Comparison of ENCODE assay signal across 8 cellular contexts in the genomic region with DNA sequence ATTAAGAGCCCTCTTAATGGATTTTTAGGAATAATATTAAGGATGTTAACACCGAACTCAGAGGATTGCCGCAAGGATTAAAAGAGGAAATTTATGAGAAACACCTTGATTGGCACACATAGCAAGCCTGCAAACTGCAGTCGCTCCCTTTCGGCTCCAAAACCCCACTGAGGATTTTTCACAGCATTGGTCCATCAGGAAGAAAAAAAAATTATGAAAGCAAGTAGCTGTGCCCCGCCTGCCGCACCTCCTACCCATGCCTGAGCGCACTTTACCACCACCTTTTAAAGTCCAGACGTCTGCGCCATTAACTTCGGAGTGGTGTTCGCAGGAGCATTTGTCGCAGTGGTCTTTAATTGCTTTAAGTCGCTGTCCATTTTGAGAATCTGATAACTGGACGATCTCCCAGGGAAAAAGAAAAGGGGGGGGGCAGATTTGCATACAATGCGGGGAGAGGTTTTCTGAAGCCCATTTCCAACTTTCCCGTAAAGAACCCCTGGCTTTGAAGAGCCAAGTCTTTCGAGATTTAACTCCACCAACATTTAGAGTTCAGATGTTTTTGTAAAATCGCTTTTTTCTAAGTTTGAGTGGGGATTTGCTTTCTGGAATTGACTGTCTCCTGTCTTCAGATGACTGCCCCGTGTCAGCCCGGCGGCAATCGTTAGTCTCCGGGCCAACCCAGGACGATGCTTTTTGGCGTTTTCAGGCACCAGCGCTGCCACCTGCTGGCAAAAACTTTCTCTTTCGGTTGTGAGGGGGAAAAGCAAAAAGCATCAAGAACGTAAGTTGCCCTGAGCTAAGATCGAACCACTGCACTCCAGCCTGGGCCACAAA. TPM values are rescaled to one million over a fixed set of nuclear protein-coding genes. Genes with fewer than 3 reads are reported as not detected.
DNase-seq lines count a peak whose midpoint lies in the region; ATAC-seq and TF ChIP-seq lines count a peak whose summit lies in the region.

No MANE protein-coding gene starts in this region.

- no peaks in the 10 kb centered on the region for H3K4me1 ChIP-seq in colonic mucosa

- H3K4me1 Mint-ChIP-seq in activated CD4-positive, alpha-beta T cell treated with anti-CD3 and anti-CD28 coated beads for 36 hours: peaks cover 58% of the 10 kb centered on the region

- peak overlapping the region; percentile 66 for H3K27ac ChIP-seq in colonic mucosa

- POLR2A ChIA-PET in AG04449 (lab: Yijun Ruan, JAX): interaction anchor here (0.5 to 2.3 kb wide), 2 partner anchors 24 to 39 kb away, joined by 3 to 7 read pairs; partner anchors contain the start of gene TMSB10
- POLR2A ChIA-PET in activated CD4-positive, alpha-beta T cell treated with anti-CD3 and anti-CD28 coated beads for 36 hours (lab: Charles Lee): interaction anchor here (0.6 to 1.5 kb wide), 5 partner anchors 25 to 419 kb away, joined by 3 to 7 read pairs (median 4); no protein-coding TSS in a partner anchor

- no peak for DNase-seq in AG04449 (ENCODE audit: low read depth, low spot score)
- peak; percentile 77 for DNase-seq in NCI-H2227 (lab: John Stamatoyannopoulos, UW; ENCODE audit: unreplicated experiment)
- DNase-seq in activated CD4-positive, alpha-beta T cell treated with anti-CD3 and anti-CD28 coated beads for 36 hours: peak; percentile 95
- peak; percentile 94 for DNase-seq in colonic mucosa
- peak; percentile 81 for DNase-seq in left lobe of liver (ENCODE audit: low spot score)
- peak; percentile 88 to 89 for DNase-seq in stimulated activated CD4-positive, alpha-beta T cell treated with anti-CD3 and anti-CD28 coated beads, Interleukin-2, amount 100 ng/mL, for 24 hours

- intact Hi-C loops in activated CD4-positive, alpha-beta T cell treated with anti-CD3 and anti-CD28 coated beads for 36 hours (cut with DNase I, micrococcal nuclease): loop anchor here (1.0 to 5.0 kb wide), 10 partner anchors 24 to 422 kb away; partner anchors contain the start of genes DNAH6 (in 2 of the 2), TMSB10 (in 2 of the 2) and SUCLG1 (in 1 of the 2)
- intact Hi-C loops in colonic mucosa (cut with DNase I): loop anchor here (5.0 kb wide), 1 partner anchor 384 kb away; no protein-coding TSS in a partner anchor

- ATAC-seq in GM18519 (IDR thresholded peaks at IDR 0.05; ENCODE audit: low FRiP score, unreplicated experiment) (peak; percentile 67), HG03066 (IDR thresholded peaks at IDR 0.05; ENCODE audit: low read depth, unreplicated experiment) (peak; percentile 58), left lobe of liver (peak; percentile 92)
- ATAC-seq in activated CD4-positive, alpha-beta T cell treated with anti-CD3 and anti-CD28 coated beads for 36 hours: peak; percentile 75

- TF ChIP-seq CTCF in AG04449 (IDR thresholded peaks at IDR 0.05; ENCODE audit: insufficient read depth, low read length, missing control alignments): peak; percentile 85
- TF ChIP-seq CTCF in colonic mucosa (IDR thresholded peaks at IDR 0.05): peak; percentile 44

- no peaks in the 10 kb centered on the region for H3K36me3 Mint-ChIP-seq in activated CD4-positive, alpha-beta T cell treated with anti-CD3 and anti-CD28 coated beads for 36 hours (ENCODE audit: low read depth)

- H3K4me3 Mint-ChIP-seq in activated CD4-positive, alpha-beta T cell treated with anti-CD3 and anti-CD28 coated beads for 36 hours: peak overlapping the region; percentile 82

- peak overlapping the region; percentile 91 for H3K27ac Mint-ChIP-seq in activated CD4-positive, alpha-beta T cell treated with anti-CD3 and anti-CD28 coated beads for 36 hours

- H3K27me3 ChIP-seq in colonic mucosa: peaks cover 5% of the 10 kb centered on the region

- H3K9me3 Mint-ChIP-seq in activated CD4-positive, alpha-beta T cell treated with anti-CD3 and anti-CD28 coated beads for 36 hours (ENCODE audit: low read depth): no peaks in the 10 kb centered on the region

- CTCF ChIA-PET in AG04449 (lab: Yijun Ruan, JAX): interaction anchor here (0.6 to 5.2 kb wide), 29 partner anchors 10 to 430 kb away, joined by 3 to 41 read pairs (median 4); no protein-coding TSS in a partner anchor
- CTCF ChIA-PET in activated CD4-positive, alpha-beta T cell treated with anti-CD3 and anti-CD28 coated beads for 36 hours (lab: Charles Lee): interaction anchor here (0.6 to 5.6 kb wide), 27 partner anchors 8 to 387 kb away, joined by 3 to 45 read pairs (median 4); no protein-coding TSS in a partner anchor

- no peaks in the 10 kb centered on the region for H3K36me3 ChIP-seq in colonic mucosa

- H3K9ac ChIP-seq in colonic mucosa (ENCODE audit: low read depth in 2 of 2, low read length in 2 of 2): peak overlapping the region; percentile 58 to 99

- H3K9me3 ChIP-seq in colonic mucosa: no peaks in the 10 kb centered on the region

- H3K4me3 ChIP-seq in AG04449 (ENCODE audit: low read depth, low read length): peak overlapping the region; percentile 56
- H3K4me3 ChIP-seq in colonic mucosa: peak overlapping the region; percentile 65

- no peaks in the 10 kb centered on the region for H3K27me3 Mint-ChIP-seq in activated CD4-positive, alpha-beta T cell treated with anti-CD3 and anti-CD28 coated beads for 36 hours

RNA-seq across cellular contexts. Expression of gene TRABD2A, which starts 0.9 kb away (rescaled TPM):
- 10 to 100 TPM; 37.2 to 42.2 TPM for total RNA-seq in activated CD4-positive, alpha-beta T cell treated with anti-CD3 and anti-CD28 coated beads for 36 hours
- total RNA-seq in colonic mucosa: 100 to 1,000 TPM in 1 of 2 donors, 10 to 100 TPM in 1; 88.1 to 158 TPM
- total RNA-seq in left lobe of liver: 0.68 TPM

RNA-seq across cellular contexts. Expression of gene TMSB10, which starts 23.7 kb away (rescaled TPM):
- total RNA-seq in activated CD4-positive, alpha-beta T cell treated with anti-CD3 and anti-CD28 coated beads for 36 hours: 1,000 to 10,000 TPM; 2,345 to 2,742 TPM
- total RNA-seq in colonic mucosa (1,000 to 10,000 TPM; 2,226 to 3,150 TPM), left lobe of liver (112 TPM)

Comparison
In these comparisons a context has a peak if more than half of its experiments do, and no peak if none do; other contexts are left out.
1. RNA of gene TRABD2A, which starts 0.9 kb away (total RNA-seq): 88.1 to 158 TPM in colonic mucosa and 37.2 to 42.2 TPM in activated CD4-positive, alpha-beta T cell treated with anti-CD3 and anti-CD28 coated beads for 36 hours; 0.68 TPM in left lobe of liver (single experiment); every median in the first group is over 10 times any median in the second.
2. RNA of gene TMSB10, which starts 23.7 kb away (total RNA-seq): 2,226 to 3,150 TPM in colonic mucosa and 2,345 to 2,742 TPM in activated CD4-positive, alpha-beta T cell treated with anti-CD3 and anti-CD28 coated beads for 36 hours; 112 TPM in left lobe of liver (single experiment); every median in the first group is over 10 times any median in the second.
3. Peak in every context shown above with its lines, with median percentiles within 50 percentile points of each other: ATAC-seq.